ENCODE assay signal across 1 cellular context in genomic region chr18:76354348-76354747, GRCh38.
TF ChIP-seq lines count a peak whose summit lies in the region.

No MANE protein-coding gene starts in this region.

TF ChIP-seq in HepG2, 621 proteins besides CTCF, POLR2A, EP300 and RAD21 (continued from another document):
- TF ChIP-seq, protein P1, sequence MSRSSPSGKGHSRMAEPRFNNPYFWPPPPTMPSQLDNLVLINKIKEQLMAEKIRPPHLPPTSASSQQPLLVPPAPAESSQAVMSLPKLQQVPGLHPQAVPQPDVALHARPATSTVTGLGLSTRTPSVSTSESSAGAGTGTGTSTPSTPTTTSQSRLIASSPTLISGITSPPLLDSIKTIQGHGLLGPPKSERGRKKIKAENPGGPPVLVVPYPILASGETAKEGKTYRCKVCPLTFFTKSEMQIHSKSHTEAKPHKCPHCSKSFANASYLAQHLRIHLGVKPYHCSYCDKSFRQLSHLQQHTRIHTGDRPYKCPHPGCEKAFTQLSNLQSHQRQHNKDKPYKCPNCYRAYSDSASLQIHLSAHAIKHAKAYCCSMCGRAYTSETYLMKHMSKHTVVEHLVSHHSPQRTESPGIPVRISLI (CRISPR knock-in tag; IDR thresholded peaks at IDR 0.05; ENCODE audit: borderline replicate concordance): no peak
- TF ChIP-seq CHD4 (IDR thresholded peaks at IDR 0.05; ENCODE audit: borderline replicate concordance, low read length) (no peak), ZNF788 (CRISPR knock-in tag; IDR thresholded peaks at IDR 0.05; ENCODE audit: borderline replicate concordance) (no peak), SKI (IDR thresholded peaks at IDR 0.05; ENCODE audit: partially characterized antibody) (no peak), ZNF17 (CRISPR knock-in tag; IDR thresholded peaks at IDR 0.05) (no peak), FOXP1 (IDR thresholded peaks at IDR 0.05) (no peak), FOXP1 (CRISPR knock-in tag; IDR thresholded peaks at IDR 0.05) (no peak), CBX5 (CRISPR knock-in tag; IDR thresholded peaks at IDR 0.05; ENCODE audit: borderline replicate concordance) (no peak)
- TF ChIP-seq, protein P2, sequence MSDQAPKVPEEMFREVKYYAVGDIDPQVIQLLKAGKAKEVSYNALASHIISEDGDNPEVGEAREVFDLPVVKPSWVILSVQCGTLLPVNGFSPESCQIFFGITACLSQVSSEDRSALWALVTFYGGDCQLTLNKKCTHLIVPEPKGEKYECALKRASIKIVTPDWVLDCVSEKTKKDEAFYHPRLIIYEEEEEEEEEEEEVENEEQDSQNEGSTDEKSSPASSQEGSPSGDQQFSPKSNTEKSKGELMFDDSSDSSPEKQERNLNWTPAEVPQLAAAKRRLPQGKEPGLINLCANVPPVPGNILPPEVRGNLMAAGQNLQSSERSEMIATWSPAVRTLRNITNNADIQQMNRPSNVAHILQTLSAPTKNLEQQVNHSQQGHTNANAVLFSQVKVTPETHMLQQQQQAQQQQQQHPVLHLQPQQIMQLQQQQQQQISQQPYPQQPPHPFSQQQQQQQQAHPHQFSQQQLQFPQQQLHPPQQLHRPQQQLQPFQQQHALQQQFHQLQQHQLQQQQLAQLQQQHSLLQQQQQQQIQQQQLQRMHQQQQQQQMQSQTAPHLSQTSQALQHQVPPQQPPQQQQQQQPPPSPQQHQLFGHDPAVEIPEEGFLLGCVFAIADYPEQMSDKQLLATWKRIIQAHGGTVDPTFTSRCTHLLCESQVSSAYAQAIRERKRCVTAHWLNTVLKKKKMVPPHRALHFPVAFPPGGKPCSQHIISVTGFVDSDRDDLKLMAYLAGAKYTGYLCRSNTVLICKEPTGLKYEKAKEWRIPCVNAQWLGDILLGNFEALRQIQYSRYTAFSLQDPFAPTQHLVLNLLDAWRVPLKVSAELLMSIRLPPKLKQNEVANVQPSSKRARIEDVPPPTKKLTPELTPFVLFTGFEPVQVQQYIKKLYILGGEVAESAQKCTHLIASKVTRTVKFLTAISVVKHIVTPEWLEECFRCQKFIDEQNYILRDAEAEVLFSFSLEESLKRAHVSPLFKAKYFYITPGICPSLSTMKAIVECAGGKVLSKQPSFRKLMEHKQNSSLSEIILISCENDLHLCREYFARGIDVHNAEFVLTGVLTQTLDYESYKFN (CRISPR knock-in tag; conservative IDR thresholded peaks at IDR 0.05): no peak
- TF ChIP-seq, protein P3, sequence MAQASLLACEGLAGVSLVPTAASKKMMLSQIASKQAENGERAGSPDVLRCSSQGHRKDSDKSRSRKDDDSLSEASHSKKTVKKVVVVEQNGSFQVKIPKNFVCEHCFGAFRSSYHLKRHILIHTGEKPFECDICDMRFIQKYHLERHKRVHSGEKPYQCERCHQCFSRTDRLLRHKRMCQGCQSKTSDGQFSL (CRISPR knock-in tag; IDR thresholded peaks at IDR 0.05): no peak
